Comparison of ENCODE assay signal across 19 cellular contexts in genomic region chr3:38255627-38256026, GRCh38. TPM values are rescaled to one million over a fixed set of nuclear protein-coding genes. Genes with fewer than 3 reads are reported as not detected.
"Had no signal": no experiment of that assay in that cellular context is flagged by ENCODE, and none has a peak within 500 bp of the region (broad histone marks: within the 10 kb centered on the region; RNA-seq: fewer than 3 reads in every experiment).

No MANE protein-coding gene starts in this region.

- DNase-seq: activated CD4-positive, alpha-beta T cell treated with anti-CD3 and anti-CD28 coated beads, Interleukin-2, amount 10 ng/mL, durations not matched to agents 7 days and 5 days; activated naive CD4-positive, alpha-beta T cell treated with anti-CD3 and anti-CD28 coated beads for 36 hours; dermis blood vessel endothelial cell; effector memory CD4-positive, alpha-beta T cell; esophagus squamous epithelium; gastrocnemius medialis; head of caudate nucleus; kidney; sigmoid colon; stimulated activated CD8-positive, alpha-beta memory T cell treated with anti-CD3 and anti-CD28 coated beads, Interleukin-4, amount 100 ng/mL, for 48 hours; T1000; trophoblast cell had no signal

- H3K4me1 ChIP-seq: esophagus squamous epithelium, gastrocnemius medialis, parathyroid adenoma, sigmoid colon, vagina had no signal

- H3K27ac Mint-ChIP-seq: activated CD4-positive, alpha-beta T cell treated with anti-CD3 and anti-CD28 coated beads, Interleukin-2, amount 10 ng/mL, durations not matched to agents 7 days and 5 days; activated naive CD4-positive, alpha-beta T cell treated with anti-CD3 and anti-CD28 coated beads for 36 hours; natural killer cell treated with Interleukin-12 subunit alpha and Interleukin-12 subunit beta and Interleukin-15 and Interleukin-18, amount 100 ng/mL, for 72 hours; stimulated activated naive CD8-positive, alpha-beta T cell treated with anti-CD3 and anti-CD28 coated beads, Interleukin-15, Interleukin-2, amounts not matched to agents 100 ng/mL and 50 ng/mL, for 24 hours had no signal

- H3K9ac ChIP-seq: parathyroid adenoma had no signal

- H3K27me3 ChIP-seq: esophagus squamous epithelium, gastrocnemius medialis, neutrophil, sigmoid colon, vagina had no signal

- H3K27ac ChIP-seq: esophagus squamous epithelium, gastrocnemius medialis, neutrophil, parathyroid adenoma, sigmoid colon, vagina had no signal

- H3K9me3 Mint-ChIP-seq: activated CD4-positive, alpha-beta T cell treated with anti-CD3 and anti-CD28 coated beads, Interleukin-2, amount 10 ng/mL, durations not matched to agents 7 days and 5 days; activated naive CD4-positive, alpha-beta T cell treated with anti-CD3 and anti-CD28 coated beads for 36 hours; natural killer cell treated with Interleukin-12 subunit alpha and Interleukin-12 subunit beta and Interleukin-15 and Interleukin-18, amount 100 ng/mL, for 72 hours; stimulated activated naive CD8-positive, alpha-beta T cell treated with anti-CD3 and anti-CD28 coated beads, Interleukin-15, Interleukin-2, amounts not matched to agents 100 ng/mL and 50 ng/mL, for 24 hours had no signal

- H3K4me3 Mint-ChIP-seq: activated CD4-positive, alpha-beta T cell treated with anti-CD3 and anti-CD28 coated beads, Interleukin-2, amount 10 ng/mL, durations not matched to agents 7 days and 5 days; activated naive CD4-positive, alpha-beta T cell treated with anti-CD3 and anti-CD28 coated beads for 36 hours; natural killer cell treated with Interleukin-12 subunit alpha and Interleukin-12 subunit beta and Interleukin-15 and Interleukin-18, amount 100 ng/mL, for 72 hours; stimulated activated naive CD8-positive, alpha-beta T cell treated with anti-CD3 and anti-CD28 coated beads, Interleukin-15, Interleukin-2, amounts not matched to agents 100 ng/mL and 50 ng/mL, for 24 hours had no signal

- H3K9me3 ChIP-seq: esophagus squamous epithelium, gastrocnemius medialis, neutrophil, sigmoid colon, vagina had no signal

- ATAC-seq: gastrocnemius medialis, left lobe of liver had no signal

- H3K4me3 ChIP-seq: esophagus squamous epithelium, gastrocnemius medialis, lung, sigmoid colon, vagina had no signal

- H3K27me3 Mint-ChIP-seq: activated CD4-positive, alpha-beta T cell treated with anti-CD3 and anti-CD28 coated beads, Interleukin-2, amount 10 ng/mL, durations not matched to agents 7 days and 5 days; natural killer cell treated with Interleukin-12 subunit alpha and Interleukin-12 subunit beta and Interleukin-15 and Interleukin-18, amount 100 ng/mL, for 72 hours; stimulated activated naive CD8-positive, alpha-beta T cell treated with anti-CD3 and anti-CD28 coated beads, Interleukin-15, Interleukin-2, amounts not matched to agents 100 ng/mL and 50 ng/mL, for 24 hours had no signal

RNA-seq across cellular contexts. Expression of gene SLC22A13, which starts 10.0 kb away (rescaled TPM):
- total RNA-seq: activated naive CD4-positive, alpha-beta T cell treated with anti-CD3 and anti-CD28 coated beads for 36 hours; vagina had no signal

RNA-seq across cellular contexts. Expression of gene SLC22A14, which starts 26.5 kb away (rescaled TPM):
- total RNA-seq: activated CD4-positive, alpha-beta T cell treated with anti-CD3 and anti-CD28 coated beads, Interleukin-2, amount 10 ng/mL, durations not matched to agents 7 days and 5 days; activated naive CD4-positive, alpha-beta T cell treated with anti-CD3 and anti-CD28 coated beads for 36 hours; left lobe of liver; lung; sigmoid colon had no signal
